8 cellular contexts compared by ENCODE assay signal in the genomic region with DNA sequence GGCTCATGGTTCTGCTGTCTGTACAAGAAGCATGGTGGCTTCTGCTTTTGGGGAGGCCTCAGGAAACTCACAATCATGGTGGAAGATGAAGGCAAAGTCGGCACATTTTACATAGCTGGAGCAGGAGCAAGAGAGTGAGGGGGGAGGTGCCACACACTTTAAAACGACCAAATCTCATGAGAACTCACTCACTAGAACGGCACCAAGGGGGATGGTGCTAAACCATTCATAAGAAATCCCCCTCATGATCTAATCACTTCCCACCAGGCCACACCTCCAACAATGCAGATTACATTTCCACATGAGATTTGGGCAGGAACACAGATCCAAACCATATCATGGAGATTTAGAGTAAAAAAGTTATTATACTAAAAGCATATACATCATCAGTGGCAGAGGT.
DNase-seq lines count a peak whose midpoint lies in the region; ATAC-seq and TF ChIP-seq lines count a peak whose summit lies in the region.

No MANE protein-coding gene starts in this region.

- no peak overlapping the region for H3K27ac ChIP-seq in WERI-Rb-1

- H3K27ac Mint-ChIP-seq in activated naive CD8-positive, alpha-beta T cell treated with anti-CD3 and anti-CD28 coated beads, Interleukin-2, amount 50 U/mL, for 24 hours: peak overlapping the region; percentile 75

- peaks cover 8% of the 10 kb centered on the region for H3K27me3 Mint-ChIP-seq in activated naive CD8-positive, alpha-beta T cell treated with anti-CD3 and anti-CD28 coated beads, Interleukin-2, amount 50 U/mL, for 24 hours

- no peak for TF ChIP-seq CTCF in WERI-Rb-1 (IDR thresholded peaks at IDR 0.05; ENCODE audit: low read depth, low read length)

- H3K9me3 ChIP-seq in WERI-Rb-1 (ENCODE audit: severe bottlenecking): no peaks in the 10 kb centered on the region

- H3K4me1 Mint-ChIP-seq in activated naive CD8-positive, alpha-beta T cell treated with anti-CD3 and anti-CD28 coated beads, Interleukin-2, amount 50 U/mL, for 24 hours: peaks cover 18% of the 10 kb centered on the region

- no peak for DNase-seq in activated naive CD8-positive, alpha-beta T cell treated with anti-CD3 and anti-CD28 coated beads, Interleukin-2, amount 50 U/mL, for 24 hours
- DNase-seq in kidney glomerular epithelial cell (lab: John Stamatoyannopoulos, UW) (no peak), WERI-Rb-1 (no peak), NOMO-1 treated with DMSO at 0.1 percent for 48 hours (lab: John Stamatoyannopoulos, UW; ENCODE audit: unreplicated experiment) (no peak), NCI-H1048 (lab: John Stamatoyannopoulos, UW) (no peak)

- H3K4me3 Mint-ChIP-seq in activated naive CD8-positive, alpha-beta T cell treated with anti-CD3 and anti-CD28 coated beads, Interleukin-2, amount 50 U/mL, for 24 hours: peak overlapping the region; percentile 54

- H3K9me3 Mint-ChIP-seq in activated naive CD8-positive, alpha-beta T cell treated with anti-CD3 and anti-CD28 coated beads, Interleukin-2, amount 50 U/mL, for 24 hours: no peaks in the 10 kb centered on the region

- no peaks in the 10 kb centered on the region for H3K36me3 ChIP-seq in WERI-Rb-1

- ATAC-seq in GM18867 (IDR thresholded peaks at IDR 0.05; ENCODE audit: unreplicated experiment) (peak; percentile 24), GM21717 (IDR thresholded peaks at IDR 0.05; ENCODE audit: unreplicated experiment) (peak; percentile 50), HG03378 (IDR thresholded peaks at IDR 0.05; ENCODE audit: unreplicated experiment) (peak; percentile 34)
- peak; percentile 42 for ATAC-seq in activated naive CD8-positive, alpha-beta T cell treated with anti-CD3 and anti-CD28 coated beads, Interleukin-2, amount 50 U/mL, for 24 hours

- no peaks in the 10 kb centered on the region for H3K27me3 ChIP-seq in WERI-Rb-1 (ENCODE audit: insufficient read depth, low read depth, severe bottlenecking)

- H3K36me3 Mint-ChIP-seq in activated naive CD8-positive, alpha-beta T cell treated with anti-CD3 and anti-CD28 coated beads, Interleukin-2, amount 50 U/mL, for 24 hours (ENCODE audit: low read depth): no peaks in the 10 kb centered on the region

- H3K4me3 ChIP-seq in WERI-Rb-1 (ENCODE audit: low read depth, low read length): no peak overlapping the region
